Comparison of ENCODE assay signal across 8 cellular contexts in genomic region chr6:63573899-63574553, GRCh38. TPM values are rescaled to one million over a fixed set of nuclear protein-coding genes. Genes with fewer than 3 reads are reported as not detected.
A peak's percentile ranks its signal among the peaks of the same experiment; 100 is the strongest.
DNase-seq lines count a peak whose midpoint lies in the region; ATAC-seq, FAIRE-seq and TF ChIP-seq lines count a peak whose summit lies in the region.

No MANE protein-coding gene starts in this region.

- H3K36me3 ChIP-seq in trophoblast cell (ENCODE audit: control insufficient read depth in 1 of 2, insufficient read depth in 2 of 2, low read length in 2 of 2), result peaks cover 6 to 8% of the 10 kb centered on the region in 2 experiments

- peak overlapping the region; percentile 79 for H3K4me2 ChIP-seq in trophoblast cell (ENCODE audit: low read length)

- peak overlapping the region; percentile 17 for H2AFZ ChIP-seq in trophoblast cell (ENCODE audit: insufficient read depth, low read length, poor library complexity)

- peak; percentile 60 for TF ChIP-seq CTCF in foreskin fibroblast (IDR thresholded peaks at IDR 0.05; ENCODE audit: low read depth, low read length)

- H2BK120ac ChIP-seq in trophoblast cell (ENCODE audit: insufficient read depth, low read length, poor library complexity), result peak overlapping the region; percentile 91

- peak overlapping the region; percentile 79 for H4K12ac ChIP-seq in trophoblast cell (ENCODE audit: low read depth, low read length)

- no peaks in the 10 kb centered on the region for H3K9me3 ChIP-seq in trophoblast cell (ENCODE audit: insufficient read depth, low read depth, low read length)

- DNase-seq in EL (peak; percentile 63), NCI-H82 (lab: John Stamatoyannopoulos, UW) (peak; percentile 81), foreskin fibroblast (peak; percentile 22 to 66), trophoblast cell (peak; percentile 54 to 84), frontal cortex (ENCODE audit: low spot score in 2 of 2) (no peak)
- DNase-seq in activated T-cell treated with anti-CD3 and anti-CD28 coated beads, Interleukin-2, amount 50 U/mL, for 48 hours, result peak; percentile 34 to 47

- peak overlapping the region; percentile 97 for H3K4ac ChIP-seq in trophoblast cell (ENCODE audit: low read depth, low read length)

- no CpG with 5 or more reads among the region's 10 CpGs for WGBS in trophoblast cell (ENCODE audit: extremely low coverage, insufficient coverage, insufficient read length)

- H4K91ac ChIP-seq in trophoblast cell (ENCODE audit: low read depth, low read length), result peak overlapping the region; percentile 94

- peak overlapping the region; percentile 93 for H4K8ac ChIP-seq in trophoblast cell (ENCODE audit: low read depth, low read length)

- H3K79me2 ChIP-seq in trophoblast cell (ENCODE audit: control insufficient read depth, insufficient read depth, low read length, poor library complexity), result peaks cover 15% of the 10 kb centered on the region

- H3K79me1 ChIP-seq in trophoblast cell (ENCODE audit: low read length), result peaks cover 23% of the 10 kb centered on the region

- H3K23ac ChIP-seq in trophoblast cell (ENCODE audit: low read length), result no peak overlapping the region

- peak overlapping the region; percentile 99 for H3K27ac ChIP-seq in trophoblast cell (ENCODE audit: low read depth, low read length)

- H2BK12ac ChIP-seq in trophoblast cell (ENCODE audit: low read length), result no peak overlapping the region

- peaks cover 0 to 2% of the 10 kb centered on the region in 2 experiments for H3K4me1 ChIP-seq in trophoblast cell (ENCODE audit: control insufficient read depth in 1 of 2, insufficient read depth in 2 of 2, low read length in 2 of 2)

- ATAC-seq in HG02981 (IDR thresholded peaks at IDR 0.05; ENCODE audit: unreplicated experiment) (peak; percentile 5), GM18519 (IDR thresholded peaks at IDR 0.05; ENCODE audit: low FRiP score, unreplicated experiment) (no peak)

- H2BK5ac ChIP-seq in trophoblast cell (ENCODE audit: low read depth, low read length, poor library complexity), result peak overlapping the region; percentile 95

- H2AK5ac ChIP-seq in trophoblast cell (ENCODE audit: low read length), result peak overlapping the region; percentile 93

- H3K18ac ChIP-seq in trophoblast cell (ENCODE audit: low read length), result peak overlapping the region; percentile 91

- FAIRE-seq in frontal cortex (lab: Jason Lieb, UNC), result no peak

- H3K9ac ChIP-seq in trophoblast cell (ENCODE audit: low read length), result peak overlapping the region; percentile 91

- H3K4me3 ChIP-seq in foreskin fibroblast (ENCODE audit: low read depth in 1 of 2, low read length in 2 of 2), result peak overlapping the region; percentile 80 to 90
- H3K4me3 ChIP-seq in trophoblast cell (ENCODE audit: low read depth, low read length), result peak overlapping the region; percentile 93

- no peaks in the 10 kb centered on the region for H3K27me3 ChIP-seq in trophoblast cell (ENCODE audit: insufficient read depth, low read length)

- peak overlapping the region; percentile 90 for H3K14ac ChIP-seq in trophoblast cell (ENCODE audit: low read length)

RNA-seq across cellular contexts. Expression of gene PTP4A1, which starts 1.7 kb away (rescaled TPM):
- polyA plus RNA-seq in trophoblast cell (2013), result 144 and 154 TPM in 2 replicates
- 75.4 TPM for total RNA-seq in frontal cortex

Comparison
In these comparisons a context has a peak if more than half of its experiments do, and no peak if none do; other contexts are left out.
1. DNase-seq: peak in EL (single experiment), NCI-H82 (single experiment), activated T-cell treated with anti-CD3 and anti-CD28 coated beads, Interleukin-2, amount 50 U/mL, for 48 hours (2 of 2), foreskin fibroblast (2 of 2) and trophoblast cell (2 of 2); none in frontal cortex (0 of 2).